ENCODE assay signal across 8 cellular contexts in the genomic region with DNA sequence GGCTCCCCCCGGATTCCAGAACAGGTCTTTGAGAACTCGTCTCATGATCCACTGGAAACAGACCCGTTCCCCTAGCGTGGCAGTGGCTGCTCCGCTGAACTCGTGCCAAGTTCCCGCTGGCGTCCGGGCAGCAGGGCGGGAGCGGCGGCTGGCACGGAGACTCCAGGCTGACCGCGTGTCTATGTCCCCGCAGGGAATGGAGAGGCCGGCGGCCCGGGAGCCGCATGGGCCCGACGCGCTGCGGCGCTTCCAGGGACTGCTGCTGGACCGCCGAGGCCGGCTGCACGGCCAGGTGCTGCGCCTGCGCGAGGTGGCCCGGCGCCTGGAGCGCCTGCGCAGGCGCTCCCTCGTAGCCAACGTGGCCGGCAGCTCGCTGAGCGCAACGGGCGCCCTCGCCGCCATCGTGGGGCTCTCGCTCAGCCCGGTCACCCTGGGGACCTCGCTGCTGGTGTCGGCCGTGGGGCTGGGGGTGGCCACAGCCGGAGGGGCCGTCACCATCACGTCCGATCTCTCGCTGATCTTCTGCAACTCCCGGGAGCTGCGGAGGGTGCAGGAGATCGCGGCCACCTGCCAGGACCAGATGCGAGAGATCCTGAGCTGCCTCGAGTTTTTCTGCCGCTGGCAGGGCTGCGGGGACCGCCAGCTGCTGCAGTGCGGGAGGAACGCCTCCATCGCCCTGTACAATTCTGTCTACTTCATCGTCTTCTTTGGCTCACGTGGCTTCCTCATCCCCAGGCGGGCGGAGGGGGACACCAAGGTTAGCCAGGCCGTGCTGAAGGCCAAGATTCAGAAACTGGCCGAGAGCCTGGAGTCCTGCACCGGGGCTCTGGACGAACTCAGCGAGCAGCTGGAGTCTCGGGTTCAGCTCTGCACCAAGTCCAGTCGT. TPM values are rescaled to one million over a fixed set of nuclear protein-coding genes. Genes with fewer than 3 reads are reported as not detected.
A peak's percentile ranks its signal among the peaks of the same experiment; 100 is the strongest.
DNase-seq lines count a peak whose midpoint lies in the region; ATAC-seq and TF ChIP-seq lines count a peak whose summit lies in the region.

No MANE protein-coding gene starts in this region.

- H3K4me3 ChIP-seq in LNCaP clone FGC (ENCODE audit: low read depth, low read length) (peak overlapping the region; percentile 48), right cardiac atrium (ENCODE audit: low read length) (peak overlapping the region; percentile 58), rectal smooth muscle tissue (ENCODE audit: low read length) (peak overlapping the region; percentile 72), aorta (ENCODE audit: low read length in 2 of 2) (peak overlapping the region; percentile 42 to 48)

- H3K27me3 ChIP-seq in right cardiac atrium (ENCODE audit: control insufficient read depth, insufficient read depth) = no peaks in the 10 kb centered on the region
- no peaks in the 10 kb centered on the region for H3K27me3 ChIP-seq in rectal smooth muscle tissue (ENCODE audit: control insufficient read depth, insufficient read depth, low read length)
- H3K27me3 ChIP-seq in aorta (ENCODE audit: control insufficient read depth in 1 of 2, insufficient read depth in 2 of 2, low read length in 1 of 2) = no peaks in the 10 kb centered on the region

- H3K9me3 ChIP-seq in right cardiac atrium (ENCODE audit: control insufficient read depth, low read length) (no peaks in the 10 kb centered on the region), aorta (ENCODE audit: control insufficient read depth, low read length) (no peaks in the 10 kb centered on the region)

- peak; percentile 81 to 95 for ATAC-seq in right cardiac atrium
- peak; percentile 94 for ATAC-seq in aorta (ENCODE audit: low FRiP score)

- peaks cover 9% of the 10 kb centered on the region for H3K4me1 ChIP-seq in right cardiac atrium (ENCODE audit: control insufficient read depth, insufficient read depth, low read length)
- H3K4me1 ChIP-seq in rectal smooth muscle tissue (ENCODE audit: control insufficient read depth, insufficient read depth, low read length) = peaks cover 11% of the 10 kb centered on the region
- peaks cover under 1 to 3% of the 10 kb centered on the region in 2 donors for H3K4me1 ChIP-seq in aorta (ENCODE audit: control insufficient read depth in 1 of 2, insufficient read depth in 2 of 2, low read length in 2 of 2)

- POLR2A ChIA-PET in GM10248 (lab: Yijun Ruan, JAX) = interaction anchor here (0.6 kb wide), 2 partner anchors 40 to 178 kb away, joined by 4 to 9 read pairs; no protein-coding TSS in a partner anchor

- WGBS in right cardiac atrium = 1% methylated on average over 80 of the region's 80 CpGs
- WGBS in aorta, 2 donors = 1% methylated on average over 53 to 80 of the region's 80 CpGs

- H3K27ac ChIP-seq in right cardiac atrium (ENCODE audit: low read length) = peak overlapping the region; percentile 87
- peak overlapping the region; percentile 79 for H3K27ac ChIP-seq in rectal smooth muscle tissue (ENCODE audit: low read depth, low read length)
- peak overlapping the region in 1 of 2 donors; percentile 66 for H3K27ac ChIP-seq in aorta (ENCODE audit: low read depth in 1 of 2, low read length in 2 of 2)

- TF ChIP-seq CTCF in GM10248 (IDR thresholded peaks at IDR 0.05; ENCODE audit: control extremely low read depth, extremely low read depth, low read depth, missing control alignments) (peak; percentile 2), LNCaP clone FGC (IDR thresholded peaks at IDR 0.05; ENCODE audit: control insufficient read depth, extremely low read depth, insufficient read depth) (no peak)

- peak overlapping the region; percentile 50 for H3K9ac ChIP-seq in rectal smooth muscle tissue (ENCODE audit: low read length)

- DNase-seq in GM10248 (ENCODE audit: extremely low spot score) (peak; percentile 96), H4 (ENCODE audit: low spot score) (peak; percentile 76), LNCaP clone FGC (ENCODE audit: low read depth) (peak; percentile 44), T-helper 2 cell (peak; percentile 58 to 81 (median 63)), anterior cingulate cortex (lab: John Stamatoyannopoulos, UW) (peak in 57 of 58 donors; percentile 30 to 92 (median 72)), right cardiac atrium (peak; percentile 84 to 94 (median 92)), aorta (peak; percentile 89 to 94)

- CTCF ChIA-PET in GM10248 (lab: Yijun Ruan, JAX) = interaction anchor here (0.7 to 4.6 kb wide), 21 partner anchors 8 to 426 kb away, joined by 3 to 70 read pairs (median 5); partner anchors contain the start of gene DDX47

- H3K36me3 ChIP-seq in rectal smooth muscle tissue (ENCODE audit: control insufficient read depth, insufficient read depth, low read length) (no peaks in the 10 kb centered on the region), aorta (ENCODE audit: control insufficient read depth in 1 of 2, insufficient read depth in 2 of 2, low read length in 1 of 2) (no peaks in the 10 kb centered on the region)

- intact Hi-C loops in right cardiac atrium (cut with DNase I) (loop anchor here in 1 of 4 donors (10.0 kb wide), 1 partner anchor 62 kb away; no protein-coding TSS in a partner anchor), aorta (cut with DNase I) (loop anchor here in 1 of 2 donors (5.0 to 10.0 kb wide), 2 partner anchors 62 to 195 kb away; no protein-coding TSS in a partner anchor)

RNA-seq across cellular contexts. Expression of gene APOLD1, which starts 1.5 kb away (rescaled TPM):
- total RNA-seq in H4 (2014; rRNA removed; shearing (Covaris generic)) = 2.7 and 3.1 TPM in 2 replicates
- total RNA-seq in right cardiac atrium = 10 to 100 TPM; 15.0 to 43.0 (median 16.6) TPM
- 20.9 TPM for polyA plus RNA-seq in right cardiac atrium
- 10 to 100 TPM; 20.2 to 94.0 TPM for total RNA-seq in aorta
- under 1 TPM; 0.67 to 0.75 TPM for polyA plus RNA-seq in aorta

RNA-seq across cellular contexts. Expression of gene DDX47, which starts 26.2 kb away (rescaled TPM):
- total RNA-seq in H4 (2014; rRNA removed; shearing (Covaris generic)) = 194 and 203 TPM in 2 replicates
- 10 to 100 TPM; 31.9 to 33.3 (median 32.6) TPM for total RNA-seq in right cardiac atrium
- polyA plus RNA-seq in right cardiac atrium = 23.0 TPM
- 10 to 100 TPM; 42.8 to 46.0 TPM for total RNA-seq in aorta
- 10 to 100 TPM; 23.8 to 40.6 TPM for polyA plus RNA-seq in aorta

Comparison
In these comparisons a context has a peak if more than half of its experiments do, and no peak if none do; other contexts are left out.
1. DNase-seq: peak in every context shown above with its lines; median percentile 96 in GM10248; 92 in right cardiac atrium; 92 in aorta; 76 in H4; 72 in anterior cingulate cortex; 63 in T-helper 2 cell; 44 in LNCaP clone FGC.